1 cellular context compared by ENCODE assay signal in the genomic region with DNA sequence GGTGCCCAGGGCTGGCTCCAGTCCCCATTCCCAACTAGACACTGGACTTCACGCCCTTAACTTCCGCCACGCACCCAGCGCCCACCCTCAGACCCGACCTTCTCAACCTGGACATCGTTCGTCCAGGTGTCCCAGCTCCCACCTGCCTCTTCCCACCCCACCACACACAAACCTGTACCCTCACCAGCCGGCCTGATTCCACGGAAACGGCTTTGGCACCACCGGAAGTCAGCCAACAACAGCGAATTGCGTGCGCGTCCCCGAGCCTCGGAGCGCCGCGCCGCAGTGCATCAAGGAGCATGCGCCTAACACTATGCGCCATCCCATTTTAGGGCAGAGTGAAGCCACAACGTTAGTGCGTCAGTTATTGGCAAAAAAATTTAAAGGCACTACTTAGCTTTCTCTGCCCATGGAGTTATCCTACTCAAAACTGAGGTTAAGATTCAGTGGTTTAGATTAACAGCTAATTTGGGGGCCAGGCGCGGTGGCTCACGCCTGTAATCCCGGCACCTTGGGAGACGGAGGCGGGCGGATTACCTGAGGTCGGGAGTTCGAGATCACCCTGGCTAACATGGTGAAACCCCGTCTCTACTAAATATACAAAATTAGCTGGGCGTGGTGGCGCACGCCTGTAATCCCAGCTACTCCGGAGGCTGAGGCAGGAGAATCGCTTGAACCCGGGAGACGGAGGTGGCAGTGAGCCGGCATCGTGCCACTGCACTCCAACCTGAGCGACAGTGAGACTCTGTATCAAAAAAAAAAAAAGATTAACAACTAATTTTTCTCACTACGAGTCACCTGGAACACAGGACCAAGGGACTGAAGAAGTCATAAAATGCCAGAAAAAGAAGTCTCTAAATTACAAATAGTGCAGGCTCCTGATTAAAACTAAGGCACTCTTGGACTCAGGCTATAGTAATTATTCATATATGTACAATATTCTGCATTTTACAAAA.
A peak's percentile ranks its signal among the peaks of the same experiment; 100 is the strongest.
TF ChIP-seq lines count a peak whose summit lies in the region.

A gene with protein sequence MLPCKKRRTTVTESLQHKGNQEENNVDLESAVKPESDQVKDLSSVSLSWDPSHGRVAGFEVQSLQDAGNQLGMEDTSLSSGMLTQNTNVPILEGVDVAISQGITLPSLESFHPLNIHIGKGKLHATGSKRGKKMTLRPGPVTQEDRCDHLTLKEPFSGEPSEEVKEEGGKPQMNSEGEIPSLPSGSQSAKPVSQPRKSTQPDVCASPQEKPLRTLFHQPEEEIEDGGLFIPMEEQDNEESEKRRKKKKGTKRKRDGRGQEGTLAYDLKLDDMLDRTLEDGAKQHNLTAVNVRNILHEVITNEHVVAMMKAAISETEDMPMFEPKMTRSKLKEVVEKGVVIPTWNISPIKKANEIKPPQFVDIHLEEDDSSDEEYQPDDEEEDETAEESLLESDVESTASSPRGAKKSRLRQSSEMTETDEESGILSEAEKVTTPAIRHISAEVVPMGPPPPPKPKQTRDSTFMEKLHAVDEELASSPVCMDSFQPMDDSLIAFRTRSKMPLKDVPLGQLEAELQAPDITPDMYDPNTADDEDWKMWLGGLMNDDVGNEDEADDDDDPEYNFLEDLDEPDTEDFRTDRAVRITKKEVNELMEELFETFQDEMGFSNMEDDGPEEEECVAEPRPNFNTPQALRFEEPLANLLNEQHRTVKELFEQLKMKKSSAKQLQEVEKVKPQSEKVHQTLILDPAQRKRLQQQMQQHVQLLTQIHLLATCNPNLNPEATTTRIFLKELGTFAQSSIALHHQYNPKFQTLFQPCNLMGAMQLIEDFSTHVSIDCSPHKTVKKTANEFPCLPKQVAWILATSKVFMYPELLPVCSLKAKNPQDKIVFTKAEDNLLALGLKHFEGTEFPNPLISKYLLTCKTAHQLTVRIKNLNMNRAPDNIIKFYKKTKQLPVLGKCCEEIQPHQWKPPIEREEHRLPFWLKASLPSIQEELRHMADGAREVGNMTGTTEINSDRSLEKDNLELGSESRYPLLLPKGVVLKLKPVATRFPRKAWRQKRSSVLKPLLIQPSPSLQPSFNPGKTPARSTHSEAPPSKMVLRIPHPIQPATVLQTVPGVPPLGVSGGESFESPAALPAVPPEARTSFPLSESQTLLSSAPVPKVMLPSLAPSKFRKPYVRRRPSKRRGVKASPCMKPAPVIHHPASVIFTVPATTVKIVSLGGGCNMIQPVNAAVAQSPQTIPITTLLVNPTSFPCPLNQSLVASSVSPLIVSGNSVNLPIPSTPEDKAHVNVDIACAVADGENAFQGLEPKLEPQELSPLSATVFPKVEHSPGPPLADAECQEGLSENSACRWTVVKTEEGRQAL (N-terminal part only) (minus strand): TSS at position 240 of the 956 bp plus-strand sequence. CDS start 3,434 bp downstream, outside the sequence.

TF ChIP-seq in K562, 482 proteins besides CTCF, POLR2A, EP300 and RAD21 (continued from another document and continues in another):
- no peak for TF ChIP-seq SRSF7 (optimal IDR thresholded peaks at IDR 0.05; ENCODE audit: low read depth, low read length)
- TF ChIP-seq FOSL1 (tag; conservative IDR thresholded peaks at IDR 0.05), result peak; percentile 79
- no peak for TF ChIP-seq MIER1 (IDR thresholded peaks at IDR 0.05; ENCODE audit: low read depth)
- TF ChIP-seq ZNF695 (CRISPR knock-in tag; IDR thresholded peaks at IDR 0.05), result no peak
- TF ChIP-seq GTF2F1 (IDR thresholded peaks at IDR 0.05; ENCODE audit: low read depth, low read length), result no peak
- TF ChIP-seq NFIX (CRISPR knock-in tag; IDR thresholded peaks at IDR 0.05; ENCODE audit: low read depth), result no peak
- no peak for TF ChIP-seq ZKSCAN3 (CRISPR knock-in tag; IDR thresholded peaks at IDR 0.05)
- TF ChIP-seq, protein P1, sequence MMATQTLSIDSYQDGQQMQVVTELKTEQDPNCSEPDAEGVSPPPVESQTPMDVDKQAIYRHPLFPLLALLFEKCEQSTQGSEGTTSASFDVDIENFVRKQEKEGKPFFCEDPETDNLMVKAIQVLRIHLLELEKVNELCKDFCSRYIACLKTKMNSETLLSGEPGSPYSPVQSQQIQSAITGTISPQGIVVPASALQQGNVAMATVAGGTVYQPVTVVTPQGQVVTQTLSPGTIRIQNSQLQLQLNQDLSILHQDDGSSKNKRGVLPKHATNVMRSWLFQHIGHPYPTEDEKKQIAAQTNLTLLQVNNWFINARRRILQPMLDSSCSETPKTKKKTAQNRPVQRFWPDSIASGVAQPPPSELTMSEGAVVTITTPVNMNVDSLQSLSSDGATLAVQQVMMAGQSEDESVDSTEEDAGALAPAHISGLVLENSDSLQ (IDR thresholded peaks at IDR 0.05), result 0 out of 2 replicates have a peak, but pooled peaks have one; percentile 21
- TF ChIP-seq, protein P2, sequence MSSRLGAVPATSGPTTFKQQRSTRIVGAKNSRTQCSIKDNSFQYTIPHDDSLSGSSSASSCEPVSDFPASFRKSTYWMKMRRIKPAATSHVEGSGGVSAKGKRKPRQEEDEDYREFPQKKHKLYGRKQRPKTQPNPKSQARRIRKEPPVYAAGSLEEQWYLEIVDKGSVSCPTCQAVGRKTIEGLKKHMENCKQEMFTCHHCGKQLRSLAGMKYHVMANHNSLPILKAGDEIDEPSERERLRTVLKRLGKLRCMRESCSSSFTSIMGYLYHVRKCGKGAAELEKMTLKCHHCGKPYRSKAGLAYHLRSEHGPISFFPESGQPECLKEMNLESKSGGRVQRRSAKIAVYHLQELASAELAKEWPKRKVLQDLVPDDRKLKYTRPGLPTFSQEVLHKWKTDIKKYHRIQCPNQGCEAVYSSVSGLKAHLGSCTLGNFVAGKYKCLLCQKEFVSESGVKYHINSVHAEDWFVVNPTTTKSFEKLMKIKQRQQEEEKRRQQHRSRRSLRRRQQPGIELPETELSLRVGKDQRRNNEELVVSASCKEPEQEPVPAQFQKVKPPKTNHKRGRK (tag; IDR thresholded peaks at IDR 0.05), result no peak
- no peak for TF ChIP-seq PHB (CRISPR knock-in tag; IDR thresholded peaks at IDR 0.05)
- peak; percentile 17; the same call in 1 of the 2 replicates for TF ChIP-seq EGR1 (conservative IDR thresholded peaks at IDR 0.05)
- peak; percentile 71; the same call in 1 of the 2 replicates for TF ChIP-seq ELF1 (tag; IDR thresholded peaks at IDR 0.05)
- no peak for TF ChIP-seq TCF7L2 (IDR thresholded peaks at IDR 0.05; ENCODE audit: low read depth, low read length)
- TF ChIP-seq, protein P3, sequence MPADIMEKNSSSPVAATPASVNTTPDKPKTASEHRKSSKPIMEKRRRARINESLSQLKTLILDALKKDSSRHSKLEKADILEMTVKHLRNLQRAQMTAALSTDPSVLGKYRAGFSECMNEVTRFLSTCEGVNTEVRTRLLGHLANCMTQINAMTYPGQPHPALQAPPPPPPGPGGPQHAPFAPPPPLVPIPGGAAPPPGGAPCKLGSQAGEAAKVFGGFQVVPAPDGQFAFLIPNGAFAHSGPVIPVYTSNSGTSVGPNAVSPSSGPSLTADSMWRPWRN (IDR thresholded peaks at IDR 0.05; ENCODE audit: low read depth), result no peak
- TF ChIP-seq, protein P4, sequence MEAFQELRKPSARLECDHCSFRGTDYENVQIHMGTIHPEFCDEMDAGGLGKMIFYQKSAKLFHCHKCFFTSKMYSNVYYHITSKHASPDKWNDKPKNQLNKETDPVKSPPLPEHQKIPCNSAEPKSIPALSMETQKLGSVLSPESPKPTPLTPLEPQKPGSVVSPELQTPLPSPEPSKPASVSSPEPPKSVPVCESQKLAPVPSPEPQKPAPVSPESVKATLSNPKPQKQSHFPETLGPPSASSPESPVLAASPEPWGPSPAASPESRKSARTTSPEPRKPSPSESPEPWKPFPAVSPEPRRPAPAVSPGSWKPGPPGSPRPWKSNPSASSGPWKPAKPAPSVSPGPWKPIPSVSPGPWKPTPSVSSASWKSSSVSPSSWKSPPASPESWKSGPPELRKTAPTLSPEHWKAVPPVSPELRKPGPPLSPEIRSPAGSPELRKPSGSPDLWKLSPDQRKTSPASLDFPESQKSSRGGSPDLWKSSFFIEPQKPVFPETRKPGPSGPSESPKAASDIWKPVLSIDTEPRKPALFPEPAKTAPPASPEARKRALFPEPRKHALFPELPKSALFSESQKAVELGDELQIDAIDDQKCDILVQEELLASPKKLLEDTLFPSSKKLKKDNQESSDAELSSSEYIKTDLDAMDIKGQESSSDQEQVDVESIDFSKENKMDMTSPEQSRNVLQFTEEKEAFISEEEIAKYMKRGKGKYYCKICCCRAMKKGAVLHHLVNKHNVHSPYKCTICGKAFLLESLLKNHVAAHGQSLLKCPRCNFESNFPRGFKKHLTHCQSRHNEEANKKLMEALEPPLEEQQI (IDR thresholded peaks at IDR 0.05), result no peak
- no peak for TF ChIP-seq ZNF133 (CRISPR knock-in tag; IDR thresholded peaks at IDR 0.05)
- TF ChIP-seq CHCHD3 (CRISPR knock-in tag; IDR thresholded peaks at IDR 0.05), result no peak
- TF ChIP-seq, protein P5, sequence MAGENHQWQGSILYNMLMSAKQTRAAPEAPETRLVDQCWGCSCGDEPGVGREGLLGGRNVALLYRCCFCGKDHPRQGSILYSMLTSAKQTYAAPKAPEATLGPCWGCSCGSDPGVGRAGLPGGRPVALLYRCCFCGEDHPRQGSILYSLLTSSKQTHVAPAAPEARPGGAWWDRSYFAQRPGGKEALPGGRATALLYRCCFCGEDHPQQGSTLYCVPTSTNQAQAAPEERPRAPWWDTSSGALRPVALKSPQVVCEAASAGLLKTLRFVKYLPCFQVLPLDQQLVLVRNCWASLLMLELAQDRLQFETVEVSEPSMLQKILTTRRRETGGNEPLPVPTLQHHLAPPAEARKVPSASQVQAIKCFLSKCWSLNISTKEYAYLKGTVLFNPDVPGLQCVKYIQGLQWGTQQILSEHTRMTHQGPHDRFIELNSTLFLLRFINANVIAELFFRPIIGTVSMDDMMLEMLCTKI (IDR thresholded peaks at IDR 0.05; ENCODE audit: partially characterized antibody), result no peak
- 0 out of 2 replicates have a peak, but pooled peaks have one; percentile 48 for TF ChIP-seq CBFB (CRISPR knock-in tag; IDR thresholded peaks at IDR 0.05)
- no peak for TF ChIP-seq ZNF124 (CRISPR knock-in tag; IDR thresholded peaks at IDR 0.05)
- peak; percentile 81 for TF ChIP-seq HNRNPLL (IDR thresholded peaks at IDR 0.05; ENCODE audit: low read depth, low read length, poor library complexity, severe bottlenecking)
- TF ChIP-seq, protein P6, sequence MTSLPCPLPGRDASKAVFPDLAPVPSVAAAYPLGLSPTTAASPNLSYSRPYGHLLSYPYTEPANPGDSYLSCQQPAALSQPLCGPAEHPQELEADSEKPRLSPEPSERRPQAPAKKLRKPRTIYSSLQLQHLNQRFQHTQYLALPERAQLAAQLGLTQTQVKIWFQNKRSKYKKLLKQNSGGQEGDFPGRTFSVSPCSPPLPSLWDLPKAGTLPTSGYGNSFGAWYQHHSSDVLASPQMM (CRISPR knock-in tag; IDR thresholded peaks at IDR 0.05), result no peak
- peak; percentile 68; the same call in 1 of the 2 replicates for TF ChIP-seq HDGF (IDR thresholded peaks at IDR 0.05)
- no peak for TF ChIP-seq EHMT2 (IDR thresholded peaks at IDR 0.05)
- TF ChIP-seq ZNF282 (CRISPR knock-in tag; IDR thresholded peaks at IDR 0.05), result no peak
- TF ChIP-seq OTX1 (CRISPR knock-in tag; IDR thresholded peaks at IDR 0.05), result no peak
- TF ChIP-seq ZNF140 (CRISPR knock-in tag; IDR thresholded peaks at IDR 0.05), result no peak
- no peak for TF ChIP-seq TCF7 (IDR thresholded peaks at IDR 0.05; ENCODE audit: borderline replicate concordance)
- no peak for TF ChIP-seq MXI1 (IDR thresholded peaks at IDR 0.05; ENCODE audit: low read depth, low read length)
- no peak for TF ChIP-seq KAT2B (IDR thresholded peaks at IDR 0.05; ENCODE audit: low read depth, low read length)
- peak in 1 of 2 experiments; percentile 85; a peak in 1 of 4 replicates for TF ChIP-seq SRF (CRISPR knock-in tag; IDR thresholded peaks at IDR 0.05)
- TF ChIP-seq SIN3A (IDR thresholded peaks at IDR 0.05; ENCODE audit: borderline replicate concordance in 2 of 2, control insufficient read depth in 1 of 2, low read depth in 2 of 2, low read length in 2 of 2), result peak in 1 of 2 experiments; percentile 68; a peak in 1 of 4 replicates
- TF ChIP-seq ZBTB1 (CRISPR knock-in tag; IDR thresholded peaks at IDR 0.05; ENCODE audit: borderline replicate concordance, low read depth), result 0 out of 2 replicates have a peak, but pooled peaks have one; percentile 31
- TF ChIP-seq ZNF316 (IDR thresholded peaks at IDR 0.05), result peak; percentile 18; the same call in 1 of the 2 replicates
- no peak for TF ChIP-seq RBM17 (IDR thresholded peaks at IDR 0.05; ENCODE audit: borderline replicate concordance, low read depth, low read length)
- peak; percentile 20; the same call in 1 of the 2 replicates for TF ChIP-seq MBD2 (IDR thresholded peaks at IDR 0.05; ENCODE audit: borderline replicate concordance, low read depth)
- TF ChIP-seq JUND (IDR thresholded peaks at IDR 0.05; ENCODE audit: borderline replicate concordance, low read depth, low read length), result peak; percentile 92
- TF ChIP-seq JUND (tag; IDR thresholded peaks at IDR 0.05; ENCODE audit: borderline replicate concordance, low read depth, low read length), result peak; percentile 79; the same call in 2 of the 3 replicates
- TF ChIP-seq POLR2G (IDR thresholded peaks at IDR 0.05; ENCODE audit: low read depth, low read length), result peak; percentile 92
- no peak for TF ChIP-seq EZH2 (IDR thresholded peaks at IDR 0.05; ENCODE audit: borderline replicate concordance, low read depth, low read length)
- TF ChIP-seq, protein P7, sequence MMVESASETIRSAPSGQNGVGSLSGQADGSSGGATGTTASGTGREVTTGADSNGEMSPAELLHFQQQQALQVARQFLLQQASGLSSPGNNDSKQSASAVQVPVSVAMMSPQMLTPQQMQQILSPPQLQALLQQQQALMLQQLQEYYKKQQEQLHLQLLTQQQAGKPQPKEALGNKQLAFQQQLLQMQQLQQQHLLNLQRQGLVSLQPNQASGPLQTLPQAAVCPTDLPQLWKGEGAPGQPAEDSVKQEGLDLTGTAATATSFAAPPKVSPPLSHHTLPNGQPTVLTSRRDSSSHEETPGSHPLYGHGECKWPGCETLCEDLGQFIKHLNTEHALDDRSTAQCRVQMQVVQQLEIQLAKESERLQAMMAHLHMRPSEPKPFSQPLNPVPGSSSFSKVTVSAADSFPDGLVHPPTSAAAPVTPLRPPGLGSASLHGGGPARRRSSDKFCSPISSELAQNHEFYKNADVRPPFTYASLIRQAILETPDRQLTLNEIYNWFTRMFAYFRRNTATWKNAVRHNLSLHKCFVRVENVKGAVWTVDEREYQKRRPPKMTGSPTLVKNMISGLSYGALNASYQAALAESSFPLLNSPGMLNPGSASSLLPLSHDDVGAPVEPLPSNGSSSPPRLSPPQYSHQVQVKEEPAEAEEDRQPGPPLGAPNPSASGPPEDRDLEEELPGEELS (CRISPR knock-in tag; IDR thresholded peaks at IDR 0.05; ENCODE audit: borderline replicate concordance), result no peak
- no peak for TF ChIP-seq ATF1 (CRISPR knock-in tag; IDR thresholded peaks at IDR 0.05)
- TF ChIP-seq ATF1 (tag; IDR thresholded peaks at IDR 0.05), result peak; percentile 92
- no peak for TF ChIP-seq RBM15 (IDR thresholded peaks at IDR 0.05; ENCODE audit: insufficient read depth, low read length)
- peak; percentile 98 for TF ChIP-seq SUPT5H (IDR thresholded peaks at IDR 0.05)
- TF ChIP-seq, protein P8, sequence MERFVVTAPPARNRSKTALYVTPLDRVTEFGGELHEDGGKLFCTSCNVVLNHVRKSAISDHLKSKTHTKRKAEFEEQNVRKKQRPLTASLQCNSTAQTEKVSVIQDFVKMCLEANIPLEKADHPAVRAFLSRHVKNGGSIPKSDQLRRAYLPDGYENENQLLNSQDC (CRISPR knock-in tag; IDR thresholded peaks at IDR 0.05), result no peak
- no peak for TF ChIP-seq ZNF197 (CRISPR knock-in tag; IDR thresholded peaks at IDR 0.05; ENCODE audit: low read depth)
- TF ChIP-seq BCL6 (CRISPR knock-in tag; IDR thresholded peaks at IDR 0.05), result no peak
- no peak for TF ChIP-seq NR3C1 (CRISPR knock-in tag; IDR thresholded peaks at IDR 0.05)
- TF ChIP-seq RHOXF2B (CRISPR knock-in tag; conservative IDR thresholded peaks at IDR 0.05), result no peak
